18 cellular contexts compared by ENCODE assay signal in the genomic region with DNA sequence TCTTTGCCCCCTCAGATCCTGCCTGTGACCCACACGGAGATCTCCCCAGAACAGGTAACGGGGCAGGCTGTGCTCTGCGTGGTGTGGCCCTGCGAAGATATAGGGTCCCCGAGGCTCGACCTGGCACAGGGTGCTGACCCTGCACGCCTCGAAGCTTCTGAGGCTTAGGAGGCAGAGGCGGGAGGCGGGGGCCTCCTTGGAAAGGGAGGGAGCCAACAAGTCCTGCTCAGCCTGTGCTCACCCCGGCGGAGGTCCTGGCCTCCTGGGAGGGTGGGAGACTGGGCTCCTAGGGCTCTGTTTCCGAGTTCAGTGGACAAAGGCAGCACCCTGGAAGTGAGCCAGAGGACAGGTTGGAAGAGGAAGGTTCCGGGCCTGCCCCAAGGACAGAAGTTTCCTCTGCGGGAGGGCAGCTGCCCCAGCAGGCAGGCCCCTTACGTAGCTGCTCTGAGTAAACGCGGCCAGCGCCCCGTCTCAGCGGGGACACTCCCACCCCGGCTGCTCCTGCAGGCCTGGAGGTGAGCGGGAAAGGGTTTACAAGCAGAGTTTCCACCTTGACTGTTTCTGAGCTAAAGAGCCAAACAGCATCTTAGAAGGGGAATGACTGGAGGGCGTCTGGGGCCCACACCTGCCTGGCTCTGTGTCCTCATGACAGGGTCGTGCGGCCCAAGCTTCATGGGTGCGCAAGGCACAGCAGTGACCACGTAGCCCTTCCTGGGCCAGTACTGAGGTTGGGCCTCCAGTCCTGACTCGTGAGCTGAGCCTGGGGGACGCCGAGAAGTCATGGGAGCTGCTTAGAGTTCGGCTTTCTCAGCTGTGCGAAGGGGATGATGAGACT. TPM values are rescaled to one million over a fixed set of nuclear protein-coding genes. Genes with fewer than 3 reads are reported as not detected.
DNase-seq lines count a peak whose midpoint lies in the region; ATAC-seq and TF ChIP-seq lines count a peak whose summit lies in the region.
"Had no signal": no experiment of that assay in that cellular context is flagged by ENCODE, and none has a peak within 500 bp of the region (broad histone marks: within the 10 kb centered on the region; RNA-seq: fewer than 3 reads in every experiment).

No MANE protein-coding gene starts in this region.

- H2BK12ac ChIP-seq in mesenchymal stem cell (ENCODE audit: low read length in 2 of 2): no peak overlapping the region

- H4K91ac ChIP-seq in mesenchymal stem cell (ENCODE audit: low read length): no peak overlapping the region

- H3K79me2 ChIP-seq in PC-9 (ENCODE audit: low read depth): no peaks in the 10 kb centered on the region

- H3K4me3 ChIP-seq in mesenchymal stem cell (ENCODE audit: insufficient read depth in 1 of 2, low read depth in 1 of 2, low read length in 2 of 2) (no peak overlapping the region), PC-9 (no peak overlapping the region)

- H4K8ac ChIP-seq in mesenchymal stem cell (ENCODE audit: low read length): no peak overlapping the region

- peaks cover 14% of the 10 kb centered on the region for H3K27me3 Mint-ChIP-seq in type B pancreatic cell
- no peaks in the 10 kb centered on the region for H3K27me3 Mint-ChIP-seq in activated T-helper 2 cell treated with anti-CD3 and anti-CD28 coated beads, Interferon-gamma antibody, Interleukin-2, Interleukin-4, amounts not matched to agents 10 μg/mL and 5 μg/mL and 100 μg/mL, durations not matched to agents 14 hours and 24 hours and 36 hours (ENCODE audit: low read depth)
- H3K27me3 Mint-ChIP-seq: CD4-positive, alpha-beta memory T cell had no signal

- H2BK120ac ChIP-seq in mesenchymal stem cell (ENCODE audit: low read depth, low read length): no peak overlapping the region

- DNase-seq in cardiac septum (ENCODE audit: low spot score) (peak; percentile 68), left cardiac atrium (no peak), cerebellar cortex (ENCODE audit: low spot score) (peak; percentile 66), mesenchymal stem cell (no peak), type B pancreatic cell (ENCODE audit: extremely low spot score, unreplicated experiment) (peak; percentile 60), PC-9 (no peak)
- DNase-seq in activated CD8-positive, alpha-beta memory T cell treated with anti-CD3 and anti-CD28 coated beads, Interleukin-2, amount 50 U/mL, for 48 hours: no peak
- DNase-seq in activated T-helper 2 cell treated with anti-CD3 and anti-CD28 coated beads, Interferon-gamma antibody, Interleukin-2, Interleukin-4, amounts not matched to agents 10 μg/mL and 5 μg/mL and 100 μg/mL, durations not matched to agents 14 hours and 24 hours and 36 hours (ENCODE audit: low spot score): no peak
- DNase-seq: activated CD4-positive, alpha-beta T cell treated with anti-CD3 and anti-CD28 coated beads for 48 hours; CD4-positive, alpha-beta memory T cell; cortex of kidney; DMS79; HFFc6; mesendoderm; NCI-H2029; NCI-H446 had no signal

- H3K4ac ChIP-seq in mesenchymal stem cell (ENCODE audit: low read depth in 1 of 2, low read length in 2 of 2): no peak overlapping the region

- H3K18ac ChIP-seq in mesenchymal stem cell (ENCODE audit: low read depth in 1 of 2, low read length in 2 of 2): no peak overlapping the region

- H3K23ac ChIP-seq in mesenchymal stem cell (ENCODE audit: low read length in 2 of 2): no peak overlapping the region

- TF ChIP-seq CTCF in type B pancreatic cell (conservative IDR thresholded peaks at IDR 0.05) (no peak), PC-9 (conservative IDR thresholded peaks at IDR 0.05) (no peak)

- H3K9ac ChIP-seq in mesenchymal stem cell (ENCODE audit: low read length): no peak overlapping the region

- peaks cover 22% of the 10 kb centered on the region for H3K4me1 ChIP-seq in mesenchymal stem cell (ENCODE audit: control insufficient read depth, insufficient read depth, low read depth, low read length)
- no peaks in the 10 kb centered on the region for H3K4me1 ChIP-seq in PC-9 (replicated peaks; ENCODE audit: insufficient read depth)

- no peaks in the 10 kb centered on the region for H4K20me1 ChIP-seq in PC-9 (ENCODE audit: insufficient read depth)

- H3K9me2 ChIP-seq in PC-9 (ENCODE audit: insufficient read depth): no peaks in the 10 kb centered on the region

- H3K27ac ChIP-seq in mesenchymal stem cell (ENCODE audit: low read length, poor library complexity, severe bottlenecking): no peak overlapping the region
- H3K27ac ChIP-seq in PC-9: no peak overlapping the region
- H3K27ac ChIP-seq: HL-60 had no signal

- H3K4me2 ChIP-seq in mesenchymal stem cell (ENCODE audit: low read length, poor library complexity, severe bottlenecking) (no peak overlapping the region), PC-9 (no peak overlapping the region)

- H3K27me3 ChIP-seq in mesenchymal stem cell (ENCODE audit: control insufficient read depth in 1 of 2, insufficient read depth in 1 of 2, low read length in 2 of 2) (peaks cover 0 to 4% of the 10 kb centered on the region in 2 experiments), PC-9 (ENCODE audit: insufficient read depth, low read depth) (no peaks in the 10 kb centered on the region)

- H2BK15ac ChIP-seq in mesenchymal stem cell (ENCODE audit: low read depth, poor library complexity, severe bottlenecking): no peak overlapping the region

- peaks cover 11% of the 10 kb centered on the region for H3K4me1 Mint-ChIP-seq in type B pancreatic cell (ENCODE audit: unreplicated experiment)
- no peaks in the 10 kb centered on the region for H3K4me1 Mint-ChIP-seq in activated T-helper 2 cell treated with anti-CD3 and anti-CD28 coated beads, Interferon-gamma antibody, Interleukin-2, Interleukin-4, amounts not matched to agents 10 μg/mL and 5 μg/mL and 100 μg/mL, durations not matched to agents 14 hours and 24 hours and 36 hours (ENCODE audit: low read depth)

- CTCF ChIA-PET in PC-9 (lab: Charles Lee): no interaction called here

- no peaks in the 10 kb centered on the region for H3K36me3 Mint-ChIP-seq in type B pancreatic cell
- H3K36me3 Mint-ChIP-seq in activated T-helper 2 cell treated with anti-CD3 and anti-CD28 coated beads, Interferon-gamma antibody, Interleukin-2, Interleukin-4, amounts not matched to agents 10 μg/mL and 5 μg/mL and 100 μg/mL, durations not matched to agents 14 hours and 24 hours and 36 hours (ENCODE audit: low read depth): no peaks in the 10 kb centered on the region

- ATAC-seq in left cardiac atrium: no peak

- peak overlapping the region; percentile 10 for H2AFZ ChIP-seq in mesenchymal stem cell (ENCODE audit: low read depth, low read length)
- H2AFZ ChIP-seq in PC-9: no peak overlapping the region

- H3K9me3 Mint-ChIP-seq in type B pancreatic cell: no peaks in the 10 kb centered on the region
- no peaks in the 10 kb centered on the region for H3K9me3 Mint-ChIP-seq in activated T-helper 2 cell treated with anti-CD3 and anti-CD28 coated beads, Interferon-gamma antibody, Interleukin-2, Interleukin-4, amounts not matched to agents 10 μg/mL and 5 μg/mL and 100 μg/mL, durations not matched to agents 14 hours and 24 hours and 36 hours
- H3K9me3 Mint-ChIP-seq: CD4-positive, alpha-beta memory T cell; HFFc6; nephron had no signal

- no peaks in the 10 kb centered on the region for H3K9me3 ChIP-seq in mesenchymal stem cell (ENCODE audit: control insufficient read depth, low read length)
- no peaks in the 10 kb centered on the region for H3K9me3 ChIP-seq in PC-9 (ENCODE audit: insufficient read depth, low read depth)

- H3F3A ChIP-seq in PC-9 (ENCODE audit: insufficient read depth, low read depth): no peaks in the 10 kb centered on the region

- no peak overlapping the region for H2BK5ac ChIP-seq in mesenchymal stem cell (ENCODE audit: low read depth, low read length, poor library complexity, severe bottlenecking)

- peaks cover 26% of the 10 kb centered on the region for H3K79me1 ChIP-seq in mesenchymal stem cell (replicated peaks; ENCODE audit: low read length, poor library complexity, severe bottlenecking)

- POLR2A ChIA-PET in PC-9 (lab: Charles Lee; ENCODE audit: unreplicated experiment): interaction anchor here (0.6 kb wide), 1 partner anchor 320 kb away, joined by 4 read pairs; no protein-coding TSS in a partner anchor

- intact Hi-C loops in cardiac septum (cut with DNase I) (no loop called here), left cardiac atrium (cut with DNase I) (no loop called here), PC-9 (cut with micrococcal nuclease; ENCODE audit: unreplicated experiment) (no loop called here)
- intact Hi-C loops in activated T-helper 2 cell treated with anti-CD3 and anti-CD28 coated beads, Interferon-gamma antibody, Interleukin-2, Interleukin-4, amounts not matched to agents 10 μg/mL and 5 μg/mL and 100 μg/mL, durations not matched to agents 14 hours and 24 hours and 36 hours (cut with micrococcal nuclease): no loop called here

- 89% methylated on average over 32 of the region's 33 CpGs for WGBS in mesenchymal stem cell

- no peak overlapping the region for H3K27ac Mint-ChIP-seq in type B pancreatic cell
- no peak overlapping the region for H3K27ac Mint-ChIP-seq in activated T-helper 2 cell treated with anti-CD3 and anti-CD28 coated beads, Interferon-gamma antibody, Interleukin-2, Interleukin-4, amounts not matched to agents 10 μg/mL and 5 μg/mL and 100 μg/mL, durations not matched to agents 14 hours and 24 hours and 36 hours
- H3K27ac Mint-ChIP-seq: HFFc6, nephron had no signal

- no peak overlapping the region for H3K14ac ChIP-seq in mesenchymal stem cell (ENCODE audit: low read length in 2 of 2)

- BruUV-seq in PC-9 (replicated peaks; lab: Mats Ljungman, UMichigan): no TSS peak

- H3K36me3 ChIP-seq in mesenchymal stem cell (ENCODE audit: control insufficient read depth in 1 of 2, insufficient read depth in 2 of 2, low read depth in 1 of 2, low read length in 2 of 2): peaks cover 5 to 37% of the 10 kb centered on the region in 2 experiments
- no peaks in the 10 kb centered on the region for H3K36me3 ChIP-seq in PC-9 (ENCODE audit: low read depth)

- no peak overlapping the region for H2AK5ac ChIP-seq in mesenchymal stem cell (ENCODE audit: low read length, severe bottlenecking)

- no peak overlapping the region for H3K4me3 Mint-ChIP-seq in type B pancreatic cell
- no peak overlapping the region for H3K4me3 Mint-ChIP-seq in activated T-helper 2 cell treated with anti-CD3 and anti-CD28 coated beads, Interferon-gamma antibody, Interleukin-2, Interleukin-4, amounts not matched to agents 10 μg/mL and 5 μg/mL and 100 μg/mL, durations not matched to agents 14 hours and 24 hours and 36 hours (ENCODE audit: low read depth)
- H3K4me3 Mint-ChIP-seq: CD4-positive, alpha-beta memory T cell; HFFc6; nephron had no signal

RNA-seq across cellular contexts. Expression of gene TMEM175, which starts 16.1 kb away (rescaled TPM):
- 22.7 TPM for total RNA-seq in cardiac septum
- total RNA-seq in left cardiac atrium: 10 to 100 TPM; 17.9 to 20.7 TPM
- 20.5 TPM for polyA plus RNA-seq in mesenchymal stem cell (2013, experiment 1 of 2)
- polyA plus RNA-seq in mesenchymal stem cell (2013, experiment 2 of 2): 23.0 TPM
- total RNA-seq in type B pancreatic cell (ENCODE audit: low replicate concordance): 21.4 and 33.6 TPM in 2 replicates
- total RNA-seq in PC-9 (2021): 13.5 and 20.2 TPM in 2 replicates
- total RNA-seq in activated T-helper 2 cell treated with anti-CD3 and anti-CD28 coated beads, Interferon-gamma antibody, Interleukin-2, Interleukin-4, amounts not matched to agents 10 μg/mL and 5 μg/mL and 100 μg/mL, durations not matched to agents 14 hours and 24 hours and 36 hours: 11.8 and 12.9 TPM in 2 replicates

RNA-seq across cellular contexts. Expression of gene GAK, which starts 16.2 kb away (rescaled TPM):
- 36.1 TPM for total RNA-seq in cardiac septum
- 10 to 100 TPM; 38.1 to 43.2 TPM for total RNA-seq in left cardiac atrium
- polyA plus RNA-seq in mesenchymal stem cell (2013, experiment 1 of 2): 65.4 TPM
- 63.5 TPM for polyA plus RNA-seq in mesenchymal stem cell (2013, experiment 2 of 2)
- total RNA-seq in type B pancreatic cell (ENCODE audit: low replicate concordance): 97.1 and 115 TPM in 2 replicates
- total RNA-seq in PC-9 (2021): 114 and 138 TPM in 2 replicates
- total RNA-seq in activated T-helper 2 cell treated with anti-CD3 and anti-CD28 coated beads, Interferon-gamma antibody, Interleukin-2, Interleukin-4, amounts not matched to agents 10 μg/mL and 5 μg/mL and 100 μg/mL, durations not matched to agents 14 hours and 24 hours and 36 hours: 123 and 125 TPM in 2 replicates

RNA-seq across cellular contexts. Expression of gene DGKQ, which starts 25.1 kb away (rescaled TPM):
- total RNA-seq in cardiac septum (5.2 TPM), left cardiac atrium (1 to 10 TPM; 5.1 to 5.6 TPM), type B pancreatic cell (ENCODE audit: low replicate concordance) (17.0 and 21.2 TPM in 2 replicates), PC-9 (2021) (11.5 and 16.9 TPM in 2 replicates)
- polyA plus RNA-seq in mesenchymal stem cell (2013, experiment 1 of 2): 5.2 TPM
- 5.1 TPM for polyA plus RNA-seq in mesenchymal stem cell (2013, experiment 2 of 2)
- 13.0 and 14.4 TPM in 2 replicates for total RNA-seq in activated T-helper 2 cell treated with anti-CD3 and anti-CD28 coated beads, Interferon-gamma antibody, Interleukin-2, Interleukin-4, amounts not matched to agents 10 μg/mL and 5 μg/mL and 100 μg/mL, durations not matched to agents 14 hours and 24 hours and 36 hours

RNA-seq across cellular contexts. Expression of gene IDUA, which starts 38.5 kb away (rescaled TPM):
- total RNA-seq in cardiac septum (12.9 TPM), left cardiac atrium (10 to 100 TPM; 15.4 to 18.7 TPM), type B pancreatic cell (ENCODE audit: low replicate concordance) (20.7 and 37.2 TPM in 2 replicates), PC-9 (2021) (46.6 and 74.7 TPM in 2 replicates)
- 14.5 TPM for polyA plus RNA-seq in mesenchymal stem cell (2013, experiment 1 of 2)
- polyA plus RNA-seq in mesenchymal stem cell (2013, experiment 2 of 2): 13.8 TPM
- total RNA-seq in activated T-helper 2 cell treated with anti-CD3 and anti-CD28 coated beads, Interferon-gamma antibody, Interleukin-2, Interleukin-4, amounts not matched to agents 10 μg/mL and 5 μg/mL and 100 μg/mL, durations not matched to agents 14 hours and 24 hours and 36 hours: 23.6 and 25.5 TPM in 2 replicates

RNA-seq across cellular contexts. Expression of gene SLC26A1, which starts 44.9 kb away (rescaled TPM):
- 0.22 TPM for total RNA-seq in cardiac septum
- total RNA-seq in left cardiac atrium: under 1 TPM in 1 of 2 donors, not detected in 1; 0.27 TPM
- polyA plus RNA-seq in mesenchymal stem cell (2013, experiment 1 of 2): 0.15 TPM
- 0.26 TPM for polyA plus RNA-seq in mesenchymal stem cell (2013, experiment 2 of 2)
- total RNA-seq in type B pancreatic cell (ENCODE audit: low replicate concordance): 2.8 and 3.8 TPM in 2 replicates
- 0.53 and 1.3 TPM in 2 replicates for total RNA-seq in PC-9 (2021)
- total RNA-seq in activated T-helper 2 cell treated with anti-CD3 and anti-CD28 coated beads, Interferon-gamma antibody, Interleukin-2, Interleukin-4, amounts not matched to agents 10 μg/mL and 5 μg/mL and 100 μg/mL, durations not matched to agents 14 hours and 24 hours and 36 hours: 0.23 TPM in 1 of 2 replicates, not detected in the other

Comparison
In these comparisons a context has a peak if more than half of its experiments do, and no peak if none do; other contexts are left out.
1. DNase-seq: peak in cardiac septum (single experiment), cerebellar cortex (single experiment) and type B pancreatic cell (single experiment); none in left cardiac atrium (single experiment), mesenchymal stem cell (single experiment), activated CD8-positive, alpha-beta memory T cell treated with anti-CD3 and anti-CD28 coated beads, Interleukin-2, amount 50 U/mL, for 48 hours (single experiment), PC-9 (0 of 2) and activated T-helper 2 cell treated with anti-CD3 and anti-CD28 coated beads, Interferon-gamma antibody, Interleukin-2, Interleukin-4, amounts not matched to agents 10 μg/mL and 5 μg/mL and 100 μg/mL, durations not matched to agents 14 hours and 24 hours and 36 hours (single experiment).